Comparison of ENCODE assay signal across 8 cellular contexts in the genomic region with DNA sequence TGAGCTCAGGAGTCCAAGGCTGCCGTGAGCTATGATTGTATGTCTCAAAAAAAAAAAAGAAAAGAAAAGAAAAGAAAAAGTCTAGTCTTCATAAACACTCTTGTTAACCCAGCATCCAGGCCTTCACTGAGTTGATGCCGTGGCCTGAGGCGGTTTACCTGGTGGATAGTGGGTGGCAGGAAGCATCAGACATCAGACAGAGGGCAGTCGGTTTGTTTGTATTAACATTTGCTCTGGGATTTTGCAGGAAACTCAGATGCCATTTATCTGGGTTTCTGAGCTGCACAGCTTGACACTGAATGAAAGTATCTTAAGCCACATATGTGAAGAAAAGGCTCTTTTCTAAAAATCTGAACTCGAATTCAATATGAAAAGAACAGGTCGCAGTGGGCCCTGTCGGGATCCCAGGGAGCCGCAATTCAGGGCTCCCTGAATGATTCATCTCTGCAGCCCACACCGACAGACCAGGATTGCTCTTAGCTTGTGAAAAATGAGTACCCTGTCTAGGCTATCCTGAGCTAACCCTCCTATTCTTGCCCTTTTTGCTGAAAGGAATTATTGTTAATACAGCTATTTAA. TPM values are rescaled to one million over a fixed set of nuclear protein-coding genes. Genes with fewer than 3 reads are reported as not detected.
DNase-seq lines count a peak whose midpoint lies in the region; ATAC-seq, FAIRE-seq and TF ChIP-seq lines count a peak whose summit lies in the region.

No MANE protein-coding gene starts in this region.

- CTCF ChIA-PET in OCI-LY7 (lab: Charles Lee; ENCODE audit: unreplicated experiment) (no interaction called here), H1 (lab: Charles Lee; ENCODE audit: partially characterized antibody) (interaction anchor here (0.6 to 2.2 kb wide), 11 partner anchors 13 to 305 kb away, joined by 3 to 6 read pairs (median 4); a partner anchor contains a TSS)

- peak overlapping the region; percentile 66; the same call in 1 of the 2 replicates for H3K4me2 ChIP-seq in OCI-LY7 (ENCODE audit: low read length)
- peak overlapping the region; percentile 75 to 94 for H3K4me2 ChIP-seq in H1 (ENCODE audit: insufficient read depth in 1 of 2, low read depth in 2 of 2, low read length in 2 of 2)

- POLR2A ChIA-PET in OCI-LY7 (lab: Charles Lee) (interaction anchor here (0.6 to 1.1 kb wide), 4 partner anchors 14 to 156 kb away, joined by 3 read pairs; no protein-coding TSS in a partner anchor), H1 (lab: Charles Lee; ENCODE audit: partially characterized antibody) (interaction anchor here (0.7 to 12.1 kb wide), 11 partner anchors 9 to 101 kb away, joined by 3 to 81 read pairs (median 7); a partner anchor contains a TSS)

- no peak overlapping the region for H3K4ac ChIP-seq in H1 (replicated peaks; ENCODE audit: insufficient read length, low read depth, low read length)

- peak overlapping the region; percentile 84; the same call in 1 of the 2 replicates for H4K8ac ChIP-seq in H1 (ENCODE audit: extremely low read depth, insufficient read depth, low read length)

- no peak overlapping the region for H3K27ac ChIP-seq in OCI-LY7 (ENCODE audit: low read depth, low read length, poor library complexity, severe bottlenecking)
- H3K27ac ChIP-seq in H1 (ENCODE audit: low read depth, low read length) = peak overlapping the region; percentile 40
- H3K27ac ChIP-seq in pancreas = peak overlapping the region; percentile 22 to 85 (median 66)

- H3K36me3 ChIP-seq in OCI-LY7 (ENCODE audit: insufficient read depth, low read length) (no peaks in the 10 kb centered on the region), H1 (ENCODE audit: control insufficient read depth in 2 of 4, insufficient read depth in 4 of 4, low read length in 3 of 4) (peaks cover 0 to 3% (median 1%) of the 10 kb centered on the region in 4 experiments; a peak in 3 of 8 replicates), pancreas (no peaks in the 10 kb centered on the region)

- H2AFZ ChIP-seq in OCI-LY7 (ENCODE audit: low read length) (no peak overlapping the region), H1 (ENCODE audit: low read length) (no peak overlapping the region)

- H3K23me2 ChIP-seq in H1 (ENCODE audit: low read depth, low read length) = peaks cover 9% of the 10 kb centered on the region; the same call in 1 of the 2 replicates

- FAIRE-seq in H1 (lab: Jason Lieb, UNC) (no peak), pancreas (lab: Jason Lieb, UNC) (no peak)

- WGBS in H1 (ENCODE audit: extremely low coverage in 1 of 2, insufficient coverage in 1 of 2, insufficient read length in 1 of 2, insufficient replicate concordance in 2 of 2, low coverage in 1 of 2, low lambda C conversion rate in 2 of 2, missing lambda C conversion rate in 1 of 2), 2 experiments = 19% methylated on average over 8 of the region's 9 CpGs; no CpG with 5 or more reads in 1 of the 2 experiments
- WGBS in pancreas, 2 donors = 56 to 64% methylated on average over 9 of the region's 9 CpGs

- intact Hi-C loops in OCI-LY7 (cut with micrococcal nuclease; ENCODE audit: unreplicated experiment) = loop anchor here (2.0 kb wide), 1 partner anchor 98 kb away; a partner anchor contains a TSS
- intact Hi-C loops in pancreas (cut with DNase I) = no loop called here

- H3K9ac ChIP-seq in H1 (replicated peaks in 1 of 4; ENCODE audit: extremely low read depth in 1 of 4, low read depth in 3 of 4, low read length in 3 of 4) = peak overlapping the region in 3 of 4 experiments; percentile 40 to 89 (median 67); a peak in 4 of 7 replicates

- no peak for TF ChIP-seq EP300 in H1 (IDR thresholded peaks at IDR 0.05; ENCODE audit: borderline replicate concordance in 1 of 2, low read depth in 2 of 2, low read length in 2 of 2)

- H3K4me3 ChIP-seq in OCI-LY7 (ENCODE audit: low read depth, low read length, poor library complexity, severe bottlenecking) (no peak overlapping the region), H1 (ENCODE audit: extremely low read depth in 1 of 4, insufficient read depth in 2 of 4, low read depth in 3 of 4, low read length in 4 of 4) (peak overlapping the region; percentile 40 to 85 (median 65); a peak in 7 of 8 replicates), pancreas (peak overlapping the region in 3 of 4 donors; percentile 39 to 89 (median 86))

- no peak overlapping the region for H2BK15ac ChIP-seq in H1 (ENCODE audit: low read length)

- peak overlapping the region; percentile 12 for H3K56ac ChIP-seq in H1 (replicated peaks; ENCODE audit: insufficient read length, low read depth, low read length)

- no peak overlapping the region; the same call in none of the 2 replicates for H3K18ac ChIP-seq in H1 (ENCODE audit: extremely low read depth, low read length)

- H3K79me1 ChIP-seq in H1 (ENCODE audit: low read depth, low read length) = peaks cover 8% of the 10 kb centered on the region

- peak overlapping the region; percentile 86 for H2BK12ac ChIP-seq in H1 (ENCODE audit: low read depth, low read length)

- H3K27me3 ChIP-seq in H1 (replicated peaks in 1 of 4; ENCODE audit: control insufficient read depth in 3 of 4, extremely low read depth in 1 of 4, insufficient read depth in 3 of 4, low read length in 3 of 4) = no peaks in the 10 kb centered on the region; a peak in 2 of 7 replicates
- H3K27me3 ChIP-seq in pancreas = no peaks in the 10 kb centered on the region

- BruUV-seq in OCI-LY7 (replicated peaks; lab: Mats Ljungman, UMichigan) = no TSS peak

- H4K91ac ChIP-seq in H1 (replicated peaks; ENCODE audit: insufficient read length, low read length) = peak overlapping the region; percentile 52

- H4K20me1 ChIP-seq in OCI-LY7 (ENCODE audit: insufficient read depth, low read length) (no peaks in the 10 kb centered on the region), H1 (replicated peaks in 1 of 2; ENCODE audit: control insufficient read depth in 1 of 2, insufficient read depth in 2 of 2, low read length in 2 of 2) (peaks cover 8 to 14% of the 10 kb centered on the region in 2 experiments)

- H3K9me2 ChIP-seq in OCI-LY7 (ENCODE audit: insufficient read depth, low read length) = no peaks in the 10 kb centered on the region

- ATAC-seq in pancreas (no peak), HG02870 (IDR thresholded peaks at IDR 0.05; ENCODE audit: unreplicated experiment) (no peak)

- peak overlapping the region; percentile 34 for H4K5ac ChIP-seq in H1 (ENCODE audit: insufficient read length, low read depth, low read length)

- H3K14ac ChIP-seq in H1 (ENCODE audit: insufficient read length) = no peak overlapping the region

- H3K4me1 ChIP-seq in OCI-LY7 (ENCODE audit: insufficient read depth, low read length, poor library complexity, severe bottlenecking) (peaks cover 32% of the 10 kb centered on the region), H1 (replicated peaks in 1 of 4; ENCODE audit: control insufficient read depth in 3 of 4, insufficient read depth in 4 of 4, low read length in 3 of 4) (peaks cover 8 to 12% (median 8%) of the 10 kb centered on the region in 4 experiments; a peak in 6 of 7 replicates), pancreas (peaks cover 6 to 20% (median 20%) of the 10 kb centered on the region in 3 donors)

- no peak for TF ChIP-seq CTCF in OCI-LY7 (conservative IDR thresholded peaks at IDR 0.05; ENCODE audit: low read length)
- TF ChIP-seq CTCF in H1 (IDR thresholded peaks at IDR 0.05; ENCODE audit: control extremely low read depth in 1 of 3, insufficient read depth in 1 of 3, low read depth in 1 of 3, low read length in 3 of 3) = no peak
- TF ChIP-seq CTCF in pancreas (IDR thresholded peaks at IDR 0.05) = no peak

- peak overlapping the region; percentile 79; the same call in 1 of the 2 replicates for H2AK5ac ChIP-seq in H1 (ENCODE audit: low read depth, low read length)

- H2BK20ac ChIP-seq in H1 (ENCODE audit: low read length) = no peak overlapping the region

- DNase-seq in EL (peak; percentile 40), OCI-LY7 (ENCODE audit: low spot score) (no peak), H1 (ENCODE audit: low read depth in 1 of 2, low spot score in 2 of 2) (no peak), pancreas (peak in 1 of 6 donors; percentile 6), NCI-H524 treated with DMSO at 0.1 percent for 48 hours (lab: John Stamatoyannopoulos, UW) (no peak), pons (ENCODE audit: low spot score) (no peak), GM19238 (ENCODE audit: insufficient read length, low spot score) (no peak)

- no peak for TF ChIP-seq RAD21 in H1 (IDR thresholded peaks at IDR 0.05 in 1 of 2, conservative IDR thresholded peaks at IDR 0.05 in 1 of 2; ENCODE audit: low read depth in 2 of 2, low read length in 2 of 2)

- no peak overlapping the region for H3K23ac ChIP-seq in H1 (ENCODE audit: insufficient read length)

- H3K79me2 ChIP-seq in OCI-LY7 (ENCODE audit: insufficient read depth, low read depth, low read length) = no peaks in the 10 kb centered on the region
- peaks cover 0 to 12% of the 10 kb centered on the region in 2 experiments; a peak in 2 of 4 replicates for H3K79me2 ChIP-seq in H1 (ENCODE audit: control insufficient read depth in 1 of 2, insufficient read depth in 2 of 2, low read length in 2 of 2)

- H2BK5ac ChIP-seq in H1 (ENCODE audit: low read depth, low read length) = peak overlapping the region; percentile 71

- H2BK120ac ChIP-seq in H1 (replicated peaks; ENCODE audit: low read depth, low read length) = no peak overlapping the region

- H3K9me3 ChIP-seq in OCI-LY7 (ENCODE audit: low read length) (no peaks in the 10 kb centered on the region), H1 (ENCODE audit: insufficient read depth in 2 of 2, low read depth in 1 of 2, low read length in 1 of 2) (no peaks in the 10 kb centered on the region), pancreas (no peaks in the 10 kb centered on the region)

- TF ChIP-seq POLR2A in H1 (IDR thresholded peaks at IDR 0.05; ENCODE audit: control extremely low read depth in 1 of 2, low read depth in 2 of 2, low read length in 2 of 2) = no peak

RNA-seq across cellular contexts. Expression of a gene that starts 1.1 kb away (rescaled TPM):
- total RNA-seq in OCI-LY7 (2014; rRNA removed; shearing (Covaris generic)) = 0.98 and 1.1 TPM in 2 replicates
- total RNA-seq in OCI-LY7 (2022) = 0.57 and 0.85 TPM in 2 replicates
- 69.9 and 76.0 TPM in 2 replicates for total RNA-seq in H1 (2021; fragmentation: NEBNext Ultra II Directional; extraction: Animal tissue kit (Norgen Biotek cat#: 25700))
- polyA plus RNA-seq in H1 (2011; rRNA removed) = 92.6 and 128 TPM in 2 replicates
- polyA plus RNA-seq in H1 (2011; cell fraction: cytosol; rRNA removed) = 67.3 TPM
- polyA plus RNA-seq in H1 (2011; cell fraction: nucleus; rRNA removed) = 98.2 TPM
- polyA plus RNA-seq in H1 (2012, experiment 1 of 2) = 57.0 to 79.5 TPM (median 70.2 TPM) in 4 replicates
- polyA plus RNA-seq in H1 (2012, experiment 2 of 2) = 80.6 TPM
- polyA plus RNA-seq in H1 (2013, experiment 1 of 2) = 57.0 TPM
- polyA plus RNA-seq in H1 (2013, experiment 2 of 2) = 59.8 TPM
- 32.9 and 39.2 TPM in 2 replicates for polyA minus RNA-seq in H1 (2011; rRNA and poly(A)+ RNA removed)
- polyA minus RNA-seq in H1 (2011; cell fraction: cytosol; rRNA and poly(A)+ RNA removed) = 49.4 TPM
- polyA minus RNA-seq in H1 (2011; cell fraction: nucleus; rRNA and poly(A)+ RNA removed) = 43.7 TPM
- 10 to 100 TPM in 2 of 6 donors, 1 to 10 TPM in 4; 7.3 to 12.9 (median 9.7) TPM for total RNA-seq in pancreas
- 1 to 10 TPM; 6.2 to 8.9 TPM for polyA plus RNA-seq in pancreas

RNA-seq across cellular contexts. Expression of a gene that starts 56.8 kb away (rescaled TPM):
- not detected in 2 replicates for total RNA-seq in OCI-LY7 (2014; rRNA removed; shearing (Covaris generic))
- total RNA-seq in OCI-LY7 (2022) = not detected in 2 replicates
- not detected in 2 replicates for total RNA-seq in H1 (2021; fragmentation: NEBNext Ultra II Directional; extraction: Animal tissue kit (Norgen Biotek cat#: 25700))
- polyA plus RNA-seq in H1 (2011; rRNA removed) = 0.02 TPM in 1 of 2 replicates, not detected in the other
- not detected for polyA plus RNA-seq in H1 (2011; cell fraction: cytosol; rRNA removed)
- not detected for polyA plus RNA-seq in H1 (2011; cell fraction: nucleus; rRNA removed)
- 0.15 to 0.20 TPM in 2 of 4 replicates, not detected in the others for polyA plus RNA-seq in H1 (2012, experiment 1 of 2)
- not detected for polyA plus RNA-seq in H1 (2012, experiment 2 of 2)
- not detected for polyA plus RNA-seq in H1 (2013, experiment 1 of 2)
- not detected for polyA plus RNA-seq in H1 (2013, experiment 2 of 2)
- not detected in 2 replicates for polyA minus RNA-seq in H1 (2011; rRNA and poly(A)+ RNA removed)
- polyA minus RNA-seq in H1 (2011; cell fraction: cytosol; rRNA and poly(A)+ RNA removed) = not detected
- not detected for polyA minus RNA-seq in H1 (2011; cell fraction: nucleus; rRNA and poly(A)+ RNA removed)
- not detected for total RNA-seq in pancreas
- not detected for polyA plus RNA-seq in pancreas
